ENCODE assay signal across 10 cellular contexts in genomic region chr10:93821051-93821772, GRCh38.
A peak's percentile ranks its signal among the peaks of the same experiment; 100 is the strongest.
DNase-seq lines count a peak whose midpoint lies in the region; ATAC-seq, FAIRE-seq and TF ChIP-seq lines count a peak whose summit lies in the region.
"Had no signal": no experiment of that assay in that cellular context is flagged by ENCODE, and none has a peak within 500 bp of the region (broad histone marks: within the 10 kb centered on the region; RNA-seq: fewer than 3 reads in every experiment).

No MANE protein-coding gene starts in this region.

- H3K9me3 ChIP-seq in H1 (ENCODE audit: insufficient read depth in 2 of 2, low read depth in 1 of 2, low read length in 1 of 2) (no peaks in the 10 kb centered on the region), psoas muscle (no peaks in the 10 kb centered on the region)

- H2AFZ ChIP-seq in H1 (ENCODE audit: low read length) = no peak overlapping the region

- H3K4me3 Mint-ChIP-seq in T-cell = no peak overlapping the region
- H3K4me3 Mint-ChIP-seq: activated naive CD4-positive, alpha-beta T cell treated with anti-CD3 and anti-CD28 coated beads for 36 hours had no signal

- no peak overlapping the region for H3K9ac ChIP-seq in H1 (replicated peaks in 1 of 4; ENCODE audit: extremely low read depth in 1 of 4, low read depth in 3 of 4, low read length in 3 of 4)

- no peak overlapping the region for H2BK15ac ChIP-seq in H1 (ENCODE audit: low read length)

- H3K27ac ChIP-seq in H1 (ENCODE audit: low read depth, low read length) (no peak overlapping the region), psoas muscle (no peak overlapping the region)

- no peak overlapping the region for H4K8ac ChIP-seq in H1 (ENCODE audit: extremely low read depth, insufficient read depth, low read length)

- no peak overlapping the region for H4K91ac ChIP-seq in H1 (replicated peaks; ENCODE audit: insufficient read length, low read length)

- CTCF ChIA-PET in H1 (lab: Charles Lee; ENCODE audit: partially characterized antibody) = interaction anchor here (0.6 to 2.6 kb wide), 32 partner anchors 11 to 618 kb away, joined by 3 to 34 read pairs (median 5); partner anchors contain the start of gene TBC1D12
- CTCF ChIA-PET in T-cell (lab: Charles Lee) = no interaction called here

- no peaks in the 10 kb centered on the region for H3K79me2 ChIP-seq in H1 (ENCODE audit: control insufficient read depth in 1 of 2, insufficient read depth in 2 of 2, low read length in 2 of 2)

- H3K4me1 Mint-ChIP-seq in T-cell = peaks cover 0 to 1% (median under 1%) of the 10 kb centered on the region in 3 donors

- POLR2A ChIA-PET in H1 (lab: Charles Lee; ENCODE audit: partially characterized antibody) (interaction anchor here (0.8 kb wide), 1 partner anchor 100 kb away, joined by 3 read pairs; no protein-coding TSS in a partner anchor), T-cell (lab: Charles Lee) (no interaction called here)

- no peaks in the 10 kb centered on the region for H4K20me1 ChIP-seq in H1 (replicated peaks in 1 of 2; ENCODE audit: control insufficient read depth in 1 of 2, insufficient read depth in 2 of 2, low read length in 2 of 2)

- H3K4me2 ChIP-seq in H1 (ENCODE audit: insufficient read depth in 1 of 2, low read depth in 2 of 2, low read length in 2 of 2) = no peak overlapping the region

- 75% methylated on average over 4 of the region's 4 CpGs; no CpG with 5 or more reads in 1 of the 2 experiments for WGBS in H1 (ENCODE audit: extremely low coverage in 1 of 2, insufficient coverage in 1 of 2, insufficient read length in 1 of 2, insufficient replicate concordance in 2 of 2, low coverage in 1 of 2, low lambda C conversion rate in 2 of 2, missing lambda C conversion rate in 1 of 2), 2 experiments
- 71 to 79% (median 72%) methylated on average over 4 of the region's 4 CpGs for WGBS in psoas muscle, 3 donors

- no peak overlapping the region for H3K14ac ChIP-seq in H1 (ENCODE audit: insufficient read length)

- no peak overlapping the region for H2BK120ac ChIP-seq in H1 (replicated peaks; ENCODE audit: low read depth, low read length)

- ATAC-seq in psoas muscle = no peak
- no peak for ATAC-seq in GM21528 (IDR thresholded peaks at IDR 0.05; ENCODE audit: low FRiP score, unreplicated experiment)
- ATAC-seq in T-cell (replicated peaks in 1 of 4) = no peak
- ATAC-seq in GM21423 (IDR thresholded peaks at IDR 0.05; ENCODE audit: unreplicated experiment) = no peak

- H2BK20ac ChIP-seq in H1 (ENCODE audit: low read length) = no peak overlapping the region

- H3K4me1 ChIP-seq in H1 (replicated peaks in 1 of 4; ENCODE audit: control insufficient read depth in 3 of 4, insufficient read depth in 4 of 4, low read length in 3 of 4) = peaks cover 0 to under 1% (median 0%) of the 10 kb centered on the region in 4 experiments; a peak in 1 of 7 replicates
- H3K4me1 ChIP-seq in psoas muscle = no peaks in the 10 kb centered on the region

- intact Hi-C loops in psoas muscle (cut with DNase I) = no loop called here

- H3K27me3 Mint-ChIP-seq in T-cell = peaks cover 25 to 27% of the 10 kb centered on the region in 2 donors

- no peak overlapping the region for H3K23ac ChIP-seq in H1 (ENCODE audit: insufficient read length)

- no peak overlapping the region for H2AK5ac ChIP-seq in H1 (ENCODE audit: low read depth, low read length)

- H3K4ac ChIP-seq in H1 (replicated peaks; ENCODE audit: insufficient read length, low read depth, low read length) = no peak overlapping the region

- DNase-seq in NCI-H2171 treated with DMSO at 0.1 percent for 48 hours (lab: John Stamatoyannopoulos, UW) (peak; percentile 42), NCI-H2171 (lab: John Stamatoyannopoulos, UW) (no peak), NCI-H69 (lab: John Stamatoyannopoulos, UW) (peak; percentile 20), H1 (ENCODE audit: low read depth in 1 of 2, low spot score in 2 of 2) (no peak), psoas muscle (no peak), T-cell (no peak)
- DNase-seq: activated naive CD4-positive, alpha-beta T cell treated with anti-CD3 and anti-CD28 coated beads for 36 hours; stimulated activated CD4-positive, alpha-beta T cell treated with anti-CD3 and anti-CD28 coated beads, Interleukin-12 subunit alpha, Interleukin-12 subunit beta, amount 100 ng/mL, for 4 hours had no signal

- H2BK5ac ChIP-seq in H1 (ENCODE audit: low read depth, low read length) = no peak overlapping the region

- no peak overlapping the region for H2BK12ac ChIP-seq in H1 (ENCODE audit: low read depth, low read length)

- H3K18ac ChIP-seq in H1 (ENCODE audit: extremely low read depth, low read length) = no peak overlapping the region

- H3K36me3 Mint-ChIP-seq in T-cell = no peaks in the 10 kb centered on the region

- peak; percentile 79 to 84 for TF ChIP-seq RAD21 in H1 (IDR thresholded peaks at IDR 0.05 in 1 of 2, conservative IDR thresholded peaks at IDR 0.05 in 1 of 2; ENCODE audit: low read depth in 2 of 2, low read length in 2 of 2)

- no peaks in the 10 kb centered on the region for H3K36me3 ChIP-seq in H1 (ENCODE audit: control insufficient read depth in 2 of 4, insufficient read depth in 4 of 4, low read length in 3 of 4)
- H3K36me3 ChIP-seq in psoas muscle (ENCODE audit: insufficient read depth in 1 of 2, low read depth in 1 of 2) = no peaks in the 10 kb centered on the region

- FAIRE-seq in H1 (lab: Jason Lieb, UNC) = peak; percentile 42

- H3K23me2 ChIP-seq in H1 (ENCODE audit: low read depth, low read length) = no peaks in the 10 kb centered on the region

- no peaks in the 10 kb centered on the region for H3K79me1 ChIP-seq in H1 (ENCODE audit: low read depth, low read length)

- H3K27ac Mint-ChIP-seq in T-cell = no peak overlapping the region
- H3K27ac Mint-ChIP-seq: activated naive CD4-positive, alpha-beta T cell treated with anti-CD3 and anti-CD28 coated beads for 36 hours had no signal

- H3K4me3 ChIP-seq in H1 (ENCODE audit: extremely low read depth in 1 of 4, insufficient read depth in 2 of 4, low read depth in 3 of 4, low read length in 4 of 4) (no peak overlapping the region), psoas muscle (no peak overlapping the region)

- H3K27me3 ChIP-seq in H1 (replicated peaks in 1 of 4; ENCODE audit: control insufficient read depth in 3 of 4, extremely low read depth in 1 of 4, insufficient read depth in 3 of 4, low read length in 3 of 4) = no peaks in the 10 kb centered on the region
- peaks cover 0 to 4% (median 2%) of the 10 kb centered on the region in 3 donors for H3K27me3 ChIP-seq in psoas muscle (ENCODE audit: insufficient read depth in 3 of 3, low read length in 2 of 3)

- TF ChIP-seq POLR2A in H1 (IDR thresholded peaks at IDR 0.05; ENCODE audit: control extremely low read depth in 1 of 2, low read depth in 2 of 2, low read length in 2 of 2) = no peak

- TF ChIP-seq CTCF in H1 (IDR thresholded peaks at IDR 0.05; ENCODE audit: control extremely low read depth in 1 of 3, insufficient read depth in 1 of 3, low read depth in 1 of 3, low read length in 3 of 3) (peak in 2 of 3 experiments; percentile 42 to 62; a peak in 2 of 4 replicates), psoas muscle (IDR thresholded peaks at IDR 0.05) (peak; percentile 29)

- H3K56ac ChIP-seq in H1 (replicated peaks; ENCODE audit: insufficient read length, low read depth, low read length) = no peak overlapping the region

- H3K9me3 Mint-ChIP-seq in T-cell = no peaks in the 10 kb centered on the region
- H3K9me3 Mint-ChIP-seq: activated naive CD4-positive, alpha-beta T cell treated with anti-CD3 and anti-CD28 coated beads for 36 hours had no signal

- TF ChIP-seq EP300 in H1 (IDR thresholded peaks at IDR 0.05; ENCODE audit: borderline replicate concordance in 1 of 2, low read depth in 2 of 2, low read length in 2 of 2) = no peak

- H4K5ac ChIP-seq in H1 (ENCODE audit: insufficient read length, low read depth, low read length) = no peak overlapping the region

TF ChIP-seq in H1, 55 proteins besides CTCF, POLR2A, EP300 and RAD21:
- no peak for TF ChIP-seq TBP (IDR thresholded peaks at IDR 0.05; ENCODE audit: low read depth, low read length)
- no peak for TF ChIP-seq SAP30 (IDR thresholded peaks at IDR 0.05; ENCODE audit: insufficient read depth, insufficient replicate concordance, low read length)
- no peak for TF ChIP-seq CREB1 (IDR thresholded peaks at IDR 0.05)
- no peak for TF ChIP-seq MAX (IDR thresholded peaks at IDR 0.05)
- TF ChIP-seq CTBP2 (IDR thresholded peaks at IDR 0.05; ENCODE audit: borderline replicate concordance, insufficient read depth, insufficient read length, low read length) = no peak
- TF ChIP-seq GTF2F1 (IDR thresholded peaks at IDR 0.05; ENCODE audit: borderline replicate concordance, low read depth, low read length) = no peak
- no peak for TF ChIP-seq POLR2AphosphoS5 (IDR thresholded peaks at IDR 0.05; ENCODE audit: low read depth, low read length)
- TF ChIP-seq CHD1 (IDR thresholded peaks at IDR 0.05; ENCODE audit: low read depth, low read length) = no peak
- no peak for TF ChIP-seq FOSL1 (IDR thresholded peaks at IDR 0.05; ENCODE audit: insufficient read depth, low read depth, low read length)

Comparison
In these comparisons a context has a peak if more than half of its experiments do, and no peak if none do; other contexts are left out.
1. DNase-seq: peak in NCI-H2171 treated with DMSO at 0.1 percent for 48 hours (single experiment) and NCI-H69 (single experiment); none in NCI-H2171 (single experiment), H1 (0 of 2), psoas muscle (0 of 2) and T-cell (0 of 34).